8 cellular contexts compared by ENCODE assay signal in the genomic region with DNA sequence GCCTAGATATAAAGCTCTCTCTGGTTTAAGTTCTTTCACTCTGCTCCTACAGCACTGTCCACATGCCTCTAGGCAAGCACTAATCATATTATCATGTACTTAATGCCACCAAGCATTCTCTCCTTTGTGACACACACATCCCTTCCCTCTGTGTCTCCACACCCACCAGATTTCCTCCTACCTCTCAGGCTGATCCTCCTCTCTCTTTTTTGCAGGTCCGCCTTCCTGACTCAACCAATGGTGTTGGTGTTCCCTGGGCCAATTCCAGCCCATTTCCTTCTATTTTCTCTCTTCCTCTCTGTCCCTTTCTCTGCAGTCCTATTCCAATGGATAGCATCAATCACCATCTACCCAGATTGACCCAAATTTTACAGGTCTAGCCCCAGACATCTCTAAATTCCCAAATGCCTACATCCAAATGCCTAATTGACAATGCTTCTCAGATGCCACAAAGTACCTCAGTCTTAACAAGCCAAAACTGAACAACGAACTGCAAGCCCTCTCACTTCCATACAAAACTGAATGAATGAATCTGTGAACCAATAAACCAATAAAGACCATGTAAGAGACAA. TPM values are rescaled to one million over a fixed set of nuclear protein-coding genes. Genes with fewer than 3 reads are reported as not detected.
DNase-seq lines count a peak whose midpoint lies in the region; ATAC-seq and TF ChIP-seq lines count a peak whose summit lies in the region.

No MANE protein-coding gene starts in this region.

- ATAC-seq in GM21390 (IDR thresholded peaks at IDR 0.05; ENCODE audit: unreplicated experiment) (peak; percentile 19), GM18873 (IDR thresholded peaks at IDR 0.05; ENCODE audit: low FRiP score, unreplicated experiment) (no peak)
- peak; percentile 33 for ATAC-seq in central memory CD8-positive, alpha-beta T cell (replicated peaks; ENCODE audit: extremely low read depth, poor library complexity, severe bottlenecking)

- H3K27ac Mint-ChIP-seq in central memory CD8-positive, alpha-beta T cell (ENCODE audit: low read depth) = peak overlapping the region; percentile 22
- H3K27ac Mint-ChIP-seq in mesothelial cell of epicardium = peak overlapping the region; percentile 75

- H3K36me3 Mint-ChIP-seq in central memory CD8-positive, alpha-beta T cell (ENCODE audit: insufficient read depth) = no peaks in the 10 kb centered on the region
- H3K36me3 Mint-ChIP-seq in mesothelial cell of epicardium = no peaks in the 10 kb centered on the region

- peak overlapping the region; percentile 86 for H3K4me3 Mint-ChIP-seq in central memory CD8-positive, alpha-beta T cell
- H3K4me3 Mint-ChIP-seq in mesothelial cell of epicardium = peak overlapping the region; percentile 90

- in situ Hi-C loops in Caki2 (cut with HindIII; ENCODE audit: low pct_unique_long_range_greater_than_20kb, low sequenced_read_pairs) = no loop called here

- no peak for TF ChIP-seq CTCF in mesothelial cell of epicardium (IDR thresholded peaks at IDR 0.05; ENCODE audit: unreplicated experiment)

- peak; percentile 72 for DNase-seq in Caki2 (ENCODE audit: low read depth)
- peak; percentile 68 for DNase-seq in NCI-H146 (lab: John Stamatoyannopoulos, UW)
- DNase-seq in central memory CD8-positive, alpha-beta T cell (ENCODE audit: low spot score in 2 of 2) = no peak
- DNase-seq in mesothelial cell of epicardium (ENCODE audit: low spot score in 2 of 2, unreplicated experiment in 2 of 2) = no peak
- DNase-seq in stimulated activated CD4-positive, alpha-beta T cell treated with anti-CD3 and anti-CD28 coated beads, Interleukin-1b, Interleukin-23, amount 100 ng/mL, for 48 hours = no peak
- DNase-seq in 8988T = no peak

- H3K27me3 Mint-ChIP-seq in central memory CD8-positive, alpha-beta T cell = peaks cover 63% of the 10 kb centered on the region
- no peaks in the 10 kb centered on the region for H3K27me3 Mint-ChIP-seq in mesothelial cell of epicardium (ENCODE audit: low read depth)

- no peaks in the 10 kb centered on the region for H3K9me3 Mint-ChIP-seq in central memory CD8-positive, alpha-beta T cell
- no peaks in the 10 kb centered on the region for H3K9me3 Mint-ChIP-seq in mesothelial cell of epicardium

- peaks cover 21% of the 10 kb centered on the region for H3K4me1 Mint-ChIP-seq in central memory CD8-positive, alpha-beta T cell
- peaks cover 12% of the 10 kb centered on the region for H3K4me1 Mint-ChIP-seq in mesothelial cell of epicardium

RNA-seq across cellular contexts. Expression of a gene that starts 0.5 kb away (rescaled TPM):
- total RNA-seq in Caki2 (2014; rRNA removed; shearing (Covaris generic); ENCODE audit: low replicate concordance) = 1.5 and 6.3 TPM in 2 replicates
- total RNA-seq in mesothelial cell of epicardium = 2.8 to 3.9 TPM (median 3.0 TPM) in 3 replicates

RNA-seq across cellular contexts. Expression of a gene that starts 4.9 kb away (rescaled TPM):
- not detected in 2 replicates for total RNA-seq in Caki2 (2014; rRNA removed; shearing (Covaris generic); ENCODE audit: low replicate concordance)
- total RNA-seq in mesothelial cell of epicardium = not detected in 3 replicates

RNA-seq across cellular contexts. Expression of a gene that starts 33.4 kb away (rescaled TPM):
- total RNA-seq in Caki2 (2014; rRNA removed; shearing (Covaris generic); ENCODE audit: low replicate concordance) = not detected in 2 replicates
- total RNA-seq in mesothelial cell of epicardium = 0.40 to 0.85 TPM (median 0.41 TPM) in 3 replicates

RNA-seq across cellular contexts. Expression of a gene that starts 49.3 kb away (rescaled TPM):
- total RNA-seq in Caki2 (2014; rRNA removed; shearing (Covaris generic); ENCODE audit: low replicate concordance) = not detected in 2 replicates
- not detected in 3 replicates for total RNA-seq in mesothelial cell of epicardium

Comparison
In these comparisons a context has a peak if more than half of its experiments do, and no peak if none do; other contexts are left out.
1. DNase-seq: peak in Caki2 (single experiment) and NCI-H146 (single experiment); none in central memory CD8-positive, alpha-beta T cell (0 of 2), mesothelial cell of epicardium (0 of 2), stimulated activated CD4-positive, alpha-beta T cell treated with anti-CD3 and anti-CD28 coated beads, Interleukin-1b, Interleukin-23, amount 100 ng/mL, for 48 hours (single experiment) and 8988T (single experiment).